21 cellular contexts compared by ENCODE assay signal in genomic region chr7:41028591-41028990, GRCh38.
DNase-seq lines count a peak whose midpoint lies in the region; FAIRE-seq and TF ChIP-seq lines count a peak whose summit lies in the region.
"Had no signal": no experiment of that assay in that cellular context is flagged by ENCODE, and none has a peak within 500 bp of the region (broad histone marks: within the 10 kb centered on the region; RNA-seq: fewer than 3 reads in every experiment).

No MANE protein-coding gene starts in this region.

- H3K23ac ChIP-seq in mesenchymal stem cell (ENCODE audit: low read length in 2 of 2): no peak overlapping the region

- no peak for TF ChIP-seq POLR2A in thyroid gland (IDR thresholded peaks at IDR 0.05)

- H3K14ac ChIP-seq in mesenchymal stem cell (ENCODE audit: low read length in 2 of 2): no peak overlapping the region

- no peaks in the 10 kb centered on the region for H3K79me2 ChIP-seq in astrocyte (ENCODE audit: insufficient read depth, low read length)

- no peaks in the 10 kb centered on the region for H3K79me1 ChIP-seq in mesenchymal stem cell (replicated peaks; ENCODE audit: low read length, poor library complexity, severe bottlenecking)

- no peaks in the 10 kb centered on the region for H3K27me3 ChIP-seq in AG04450 (ENCODE audit: control insufficient read depth, insufficient read depth, low read length)
- H3K27me3 ChIP-seq in astrocyte (ENCODE audit: insufficient read depth, low read length): no peaks in the 10 kb centered on the region
- H3K27me3 ChIP-seq in mesenchymal stem cell (ENCODE audit: control insufficient read depth in 1 of 2, insufficient read depth in 1 of 2, low read length in 2 of 2): no peaks in the 10 kb centered on the region
- H3K27me3 ChIP-seq in thyroid gland: no peaks in the 10 kb centered on the region
- H3K27me3 ChIP-seq: BLaER1 treated with 17β-estradiol and CSF1 and Interleukin-3, amounts not matched to agents 10 nM and 100 nM; SJCRH30; vagina had no signal

- H4K8ac ChIP-seq in mesenchymal stem cell (ENCODE audit: low read length): peak overlapping the region; percentile 60

- H3K27ac ChIP-seq in AG04450 (ENCODE audit: low read depth, low read length): peak overlapping the region; percentile 79
- peak overlapping the region; percentile 96 for H3K27ac ChIP-seq in astrocyte (ENCODE audit: low read depth, low read length)
- H3K27ac ChIP-seq in mesenchymal stem cell (ENCODE audit: low read length, poor library complexity, severe bottlenecking): peak overlapping the region; percentile 77
- no peak overlapping the region for H3K27ac ChIP-seq in thyroid gland
- H3K27ac ChIP-seq: BLaER1 treated with 17β-estradiol and CSF1 and Interleukin-3, amounts not matched to agents 10 nM and 100 nM; vagina had no signal

- H2AFZ ChIP-seq in astrocyte (ENCODE audit: low read depth, low read length) (no peak overlapping the region), mesenchymal stem cell (ENCODE audit: low read depth, low read length) (no peak overlapping the region)

- no peak overlapping the region for H3K4ac ChIP-seq in mesenchymal stem cell (ENCODE audit: low read depth in 1 of 2, low read length in 2 of 2)

- H2BK12ac ChIP-seq in mesenchymal stem cell (ENCODE audit: low read length in 2 of 2): peak overlapping the region; percentile 81 to 88

- H3K9me3 ChIP-seq in AG04450 (ENCODE audit: control insufficient read depth, insufficient read depth, low read length) (no peaks in the 10 kb centered on the region), astrocyte (ENCODE audit: insufficient read depth, low read depth, low read length) (no peaks in the 10 kb centered on the region), mesenchymal stem cell (ENCODE audit: control insufficient read depth, low read length) (no peaks in the 10 kb centered on the region), thyroid gland (no peaks in the 10 kb centered on the region)
- H3K9me3 ChIP-seq: BLaER1 treated with 17β-estradiol and CSF1 and Interleukin-3, amounts not matched to agents 10 nM and 100 nM; Caco-2; SJCRH30; vagina had no signal

- H4K91ac ChIP-seq in mesenchymal stem cell (ENCODE audit: low read length): peak overlapping the region; percentile 34

- H3K4me1 Mint-ChIP-seq in astrocyte (ENCODE audit: low read depth, unreplicated experiment): peaks cover 45% of the 10 kb centered on the region
- no peaks in the 10 kb centered on the region for H3K4me1 Mint-ChIP-seq in activated naive CD4-positive, alpha-beta T cell treated with anti-CD3 and anti-CD28 coated beads for 36 hours (ENCODE audit: low read depth)

- CTCF ChIA-PET in AG04450 (lab: Charles Lee): no interaction called here
- CTCF ChIA-PET in activated naive CD4-positive, alpha-beta T cell treated with anti-CD3 and anti-CD28 coated beads for 36 hours (lab: Charles Lee): no interaction called here

- no peaks in the 10 kb centered on the region for H3K36me3 ChIP-seq in astrocyte (ENCODE audit: insufficient read depth, low read length)
- H3K36me3 ChIP-seq in mesenchymal stem cell (ENCODE audit: control insufficient read depth in 1 of 2, insufficient read depth in 2 of 2, low read depth in 1 of 2, low read length in 2 of 2): no peaks in the 10 kb centered on the region
- H3K36me3 ChIP-seq in thyroid gland: no peaks in the 10 kb centered on the region
- H3K36me3 ChIP-seq: BLaER1 treated with 17β-estradiol and CSF1 and Interleukin-3, amounts not matched to agents 10 nM and 100 nM; SJCRH30; vagina had no signal

- H2BK120ac ChIP-seq in mesenchymal stem cell (ENCODE audit: low read depth, low read length): peak overlapping the region; percentile 4

- no peak overlapping the region for H3K4me3 Mint-ChIP-seq in astrocyte (ENCODE audit: unreplicated experiment)
- no peak overlapping the region for H3K4me3 Mint-ChIP-seq in activated naive CD4-positive, alpha-beta T cell treated with anti-CD3 and anti-CD28 coated beads for 36 hours
- H3K4me3 Mint-ChIP-seq: T-helper 1 cell treated with Interleukin-12 subunit alpha and Interleukin-12 subunit beta and Interleukin-4 antibody, amounts not matched to agents 30 μg/mL and 1 μg/mL, for 36 hours had no signal

- H4K20me1 ChIP-seq in astrocyte (ENCODE audit: insufficient read depth, low read length): no peaks in the 10 kb centered on the region
- H4K20me1 ChIP-seq: BLaER1 treated with 17β-estradiol and CSF1 and Interleukin-3, amounts not matched to agents 10 nM and 100 nM had no signal

- peaks cover 2% of the 10 kb centered on the region for H3K9me3 Mint-ChIP-seq in astrocyte (ENCODE audit: unreplicated experiment)
- H3K9me3 Mint-ChIP-seq in activated naive CD4-positive, alpha-beta T cell treated with anti-CD3 and anti-CD28 coated beads for 36 hours: peaks cover 4% of the 10 kb centered on the region

- FAIRE-seq in astrocyte (lab: Jason Lieb, UNC): no peak
- FAIRE-seq: endometrium had no signal

- no peaks in the 10 kb centered on the region for H3K27me3 Mint-ChIP-seq in astrocyte (ENCODE audit: low read depth, unreplicated experiment)
- H3K27me3 Mint-ChIP-seq in activated naive CD4-positive, alpha-beta T cell treated with anti-CD3 and anti-CD28 coated beads for 36 hours (ENCODE audit: low read depth): no peaks in the 10 kb centered on the region

- H3K4me2 ChIP-seq in astrocyte (ENCODE audit: low read length): peak overlapping the region; percentile 17
- no peak overlapping the region for H3K4me2 ChIP-seq in mesenchymal stem cell (ENCODE audit: low read length, poor library complexity, severe bottlenecking)

- H3K4me3 ChIP-seq in AG04450 (ENCODE audit: low read depth, low read length) (no peak overlapping the region), astrocyte (ENCODE audit: insufficient read depth, low read depth, low read length) (no peak overlapping the region), mesenchymal stem cell (ENCODE audit: insufficient read depth in 1 of 2, low read depth in 1 of 2, low read length in 2 of 2) (no peak overlapping the region), thyroid gland (replicated peaks in 1 of 3) (no peak overlapping the region)
- H3K4me3 ChIP-seq: BLaER1 treated with 17β-estradiol and CSF1 and Interleukin-3, amounts not matched to agents 10 nM and 100 nM; SJCRH30; skin epidermis; vagina had no signal

- H3K36me3 Mint-ChIP-seq in astrocyte (ENCODE audit: low read depth, unreplicated experiment): no peaks in the 10 kb centered on the region
- H3K36me3 Mint-ChIP-seq in activated naive CD4-positive, alpha-beta T cell treated with anti-CD3 and anti-CD28 coated beads for 36 hours (ENCODE audit: low read depth): no peaks in the 10 kb centered on the region

- peaks cover 28% of the 10 kb centered on the region for H3K4me1 ChIP-seq in astrocyte (ENCODE audit: insufficient read depth, low read length)
- H3K4me1 ChIP-seq in mesenchymal stem cell (ENCODE audit: control insufficient read depth, insufficient read depth, low read depth, low read length): peaks cover 10% of the 10 kb centered on the region
- H3K4me1 ChIP-seq in thyroid gland: no peaks in the 10 kb centered on the region
- H3K4me1 ChIP-seq: BLaER1 treated with 17β-estradiol and CSF1 and Interleukin-3, amounts not matched to agents 10 nM and 100 nM; Caco-2; vagina had no signal

- no peak overlapping the region for H2BK15ac ChIP-seq in mesenchymal stem cell (ENCODE audit: low read depth, poor library complexity, severe bottlenecking)

- peak overlapping the region; percentile 93 for H3K27ac Mint-ChIP-seq in astrocyte (ENCODE audit: unreplicated experiment)
- no peak overlapping the region for H3K27ac Mint-ChIP-seq in activated naive CD4-positive, alpha-beta T cell treated with anti-CD3 and anti-CD28 coated beads for 36 hours
- H3K27ac Mint-ChIP-seq: T-helper 1 cell treated with Interleukin-12 subunit alpha and Interleukin-12 subunit beta and Interleukin-4 antibody, amounts not matched to agents 30 μg/mL and 1 μg/mL, for 36 hours had no signal

- H3K18ac ChIP-seq in mesenchymal stem cell (ENCODE audit: low read depth in 1 of 2, low read length in 2 of 2): peak overlapping the region in 1 of 2 experiments; percentile 78

- H3K9ac ChIP-seq in astrocyte (ENCODE audit: low read length) (peak overlapping the region; percentile 73), mesenchymal stem cell (ENCODE audit: low read length) (peak overlapping the region; percentile 69)
- H3K9ac ChIP-seq: BLaER1 treated with 17β-estradiol and CSF1 and Interleukin-3, amounts not matched to agents 10 nM and 100 nM had no signal

- TF ChIP-seq CTCF in AG04450 (IDR thresholded peaks at IDR 0.05; ENCODE audit: low read depth, low read length): no peak
- no peak for TF ChIP-seq CTCF in astrocyte (IDR thresholded peaks at IDR 0.05; ENCODE audit: insufficient read depth, low read depth, low read length)
- no peak for TF ChIP-seq CTCF in thyroid gland (IDR thresholded peaks at IDR 0.05)

- H2AK5ac ChIP-seq in mesenchymal stem cell (ENCODE audit: low read length, severe bottlenecking): peak overlapping the region; percentile 59

- intact Hi-C loops in thyroid gland (cut with DNase I): no loop called here
- intact Hi-C loops in activated naive CD4-positive, alpha-beta T cell treated with anti-CD3 and anti-CD28 coated beads for 36 hours (cut with micrococcal nuclease): no loop called here

- 19% methylated on average over 2 of the region's 2 CpGs for WGBS in mesenchymal stem cell
- 86 to 97% methylated on average over 2 of the region's 2 CpGs for WGBS in thyroid gland, 2 donors

- POLR2A ChIA-PET in AG04450 (lab: Yijun Ruan, JAX): no interaction called here

- DNase-seq in AG04450 (ENCODE audit: low read depth, low spot score) (no peak), M059J (ENCODE audit: low read depth) (peak; percentile 53), astrocyte (ENCODE audit: low read depth) (peak; percentile 27), mesenchymal stem cell (no peak), D341Med (ENCODE audit: low spot score) (no peak), thyroid gland (no peak), cerebellar cortex (ENCODE audit: low spot score) (no peak)
- no peak for DNase-seq in activated naive CD4-positive, alpha-beta T cell treated with anti-CD3 and anti-CD28 coated beads for 36 hours
- DNase-seq: activated T-cell treated with anti-CD3 and anti-CD28 coated beads, Interleukin-2, amount 50 U/mL, for 1 hour; Caco-2; NCI-H1105 treated with DMSO at 0.1 percent for 48 hours; NCI-H2029 treated with DMSO at 0.1 percent for 48 hours; NCI-H345; NCI-H774; OCI-M1; SJCRH30 had no signal

- H2BK5ac ChIP-seq in mesenchymal stem cell (ENCODE audit: low read depth, low read length, poor library complexity, severe bottlenecking): no peak overlapping the region

Comparison
In these comparisons a context has a peak if more than half of its experiments do, and no peak if none do; other contexts are left out.
1. DNase-seq: peak in M059J (single experiment) and astrocyte (single experiment); none in AG04450 (single experiment), mesenchymal stem cell (single experiment), D341Med (single experiment), thyroid gland (0 of 2), cerebellar cortex (single experiment) and activated naive CD4-positive, alpha-beta T cell treated with anti-CD3 and anti-CD28 coated beads for 36 hours (single experiment).
2. H3K27ac ChIP-seq: peak in AG04450 (single experiment), astrocyte (single experiment) and mesenchymal stem cell (single experiment); none in thyroid gland (0 of 3).